11 cellular contexts compared by ENCODE assay signal in the genomic region with DNA sequence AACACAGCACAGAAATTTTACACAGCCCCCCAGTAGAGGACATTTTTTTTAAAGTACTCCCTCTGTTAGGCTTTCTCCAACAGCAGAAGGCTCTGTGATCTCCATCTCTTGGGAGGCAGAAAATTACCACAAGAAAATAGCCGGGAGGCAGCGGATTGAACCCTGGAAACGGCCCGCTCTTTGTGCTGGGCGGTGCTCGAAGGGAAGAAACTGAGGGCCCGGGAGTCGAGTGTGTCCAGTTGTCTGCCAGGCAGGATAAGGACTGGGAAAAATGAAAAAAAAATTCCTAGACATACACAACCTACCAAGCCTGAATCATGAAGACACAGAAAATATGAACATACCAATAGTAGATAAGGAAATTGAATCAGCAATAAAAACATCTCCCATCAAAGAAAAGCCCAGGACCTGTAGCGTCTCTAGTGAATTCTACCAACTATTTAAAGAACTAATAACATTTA. TPM values are rescaled to one million over a fixed set of nuclear protein-coding genes. Genes with fewer than 3 reads are reported as not detected.
A peak's percentile ranks its signal among the peaks of the same experiment; 100 is the strongest.
DNase-seq lines count a peak whose midpoint lies in the region; ATAC-seq and TF ChIP-seq lines count a peak whose summit lies in the region.
"Had no signal": no experiment of that assay in that cellular context is flagged by ENCODE, and none has a peak within 500 bp of the region (broad histone marks: within the 10 kb centered on the region; RNA-seq: fewer than 3 reads in every experiment).

No MANE protein-coding gene starts in this region.

- H3K27me3 ChIP-seq in A673 (replicated peaks; ENCODE audit: insufficient read depth, low read depth, low read length, poor library complexity), result no peaks in the 10 kb centered on the region
- H3K27me3 ChIP-seq in GM23248 (replicated peaks; ENCODE audit: insufficient read depth), result peaks cover 37% of the 10 kb centered on the region

- in situ Hi-C loops in GM23248 (cut with MboI), result no loop called here

- H3K36me3 Mint-ChIP-seq in activated T-cell treated with anti-CD3 and anti-CD28 coated beads, Interleukin-2, amount 50 U/mL, for 4 hours (ENCODE audit: insufficient read depth), result no peaks in the 10 kb centered on the region

- no TSS peak for BruUV-seq in A673 (replicated peaks; lab: Mats Ljungman, UMichigan)

- no peaks in the 10 kb centered on the region for H3K79me2 ChIP-seq in GM23248 (ENCODE audit: insufficient read depth)

- CTCF ChIA-PET in A673 (lab: Charles Lee), result interaction anchor here (0.7 kb wide), 1 partner anchor 413 kb away, joined by 4 read pairs; no protein-coding TSS in a partner anchor

- peaks cover 6% of the 10 kb centered on the region for H3K4me1 ChIP-seq in A673 (ENCODE audit: insufficient read depth, low read length, poor library complexity, severe bottlenecking)
- peaks cover 7% of the 10 kb centered on the region; the same call in 1 of the 2 replicates for H3K4me1 ChIP-seq in GM23248 (ENCODE audit: insufficient read depth)

- DNase-seq in A673 (ENCODE audit: low spot score), result peak; percentile 67
- DNase-seq in GM23248, result no peak
- peak; percentile 32 to 43 for DNase-seq in SHP77 (lab: John Stamatoyannopoulos, UW)
- DNase-seq in foreskin fibroblast, result peak in 1 of 2 donors; percentile 44
- DNase-seq in 8988T, result no peak
- no peak for DNase-seq in occipital lobe (lab: John Stamatoyannopoulos, UW)
- DNase-seq in activated T-cell treated with anti-CD3 and anti-CD28 coated beads, Interleukin-2, amount 50 U/mL, for 4 hours, result no peak
- DNase-seq: activated gamma-delta T cell; immature natural killer cell; NK-92 treated with Interleukin-12 subunit alpha and Interleukin-12 subunit beta, amount 100 ng/mL, for 24 hours had no signal

- H3K4me3 ChIP-seq in A673 (ENCODE audit: low read depth, low read length, poor library complexity, severe bottlenecking) (peak overlapping the region; percentile 54), GM23248 (peak overlapping the region; percentile 73), foreskin fibroblast (ENCODE audit: low read depth in 1 of 2, low read length in 2 of 2) (peak overlapping the region; percentile 33 to 45)

- TF ChIP-seq CTCF in A673 (conservative IDR thresholded peaks at IDR 0.05; ENCODE audit: low read depth, low read length) (no peak), foreskin fibroblast (IDR thresholded peaks at IDR 0.05; ENCODE audit: low read depth, low read length) (no peak)

- no peaks in the 10 kb centered on the region for H4K20me1 ChIP-seq in GM23248 (ENCODE audit: insufficient read depth)

- H3K4me2 ChIP-seq in GM23248 (ENCODE audit: unreplicated experiment), result peak overlapping the region; percentile 92

- H3K4me3 Mint-ChIP-seq in activated T-cell treated with anti-CD3 and anti-CD28 coated beads, Interleukin-2, amount 50 U/mL, for 4 hours, result no peak overlapping the region

- H3K36me3 ChIP-seq in A673 (ENCODE audit: insufficient read depth, low read length, poor library complexity, severe bottlenecking) (no peaks in the 10 kb centered on the region), GM23248 (ENCODE audit: low read depth) (no peaks in the 10 kb centered on the region)

- H3K9me2 ChIP-seq in GM23248 (ENCODE audit: insufficient read depth), result no peaks in the 10 kb centered on the region

- POLR2A ChIA-PET in A673 (lab: Charles Lee; ENCODE audit: low non-redundant PET), result no interaction called here

- H3K9me3 ChIP-seq in A673 (ENCODE audit: low read depth, low read length, poor library complexity, severe bottlenecking), result no peaks in the 10 kb centered on the region
- no peaks in the 10 kb centered on the region for H3K9me3 ChIP-seq in GM23248 (ENCODE audit: low read depth)

- H2AFZ ChIP-seq in GM23248, result peak overlapping the region; percentile 81

- H3F3A ChIP-seq in GM23248 (ENCODE audit: insufficient read depth), result peaks cover 7% of the 10 kb centered on the region; the same call in 1 of the 2 replicates

- peaks cover 33% of the 10 kb centered on the region for H3K9me3 Mint-ChIP-seq in activated T-cell treated with anti-CD3 and anti-CD28 coated beads, Interleukin-2, amount 50 U/mL, for 4 hours

- peaks cover 88% of the 10 kb centered on the region for H3K27me3 Mint-ChIP-seq in activated T-cell treated with anti-CD3 and anti-CD28 coated beads, Interleukin-2, amount 50 U/mL, for 4 hours (ENCODE audit: low read depth)

- intact Hi-C loops in A673 (cut with micrococcal nuclease; ENCODE audit: unreplicated experiment), result no loop called here

- H3K27ac ChIP-seq in A673 (ENCODE audit: low read depth, low read length, poor library complexity, severe bottlenecking), result peak overlapping the region; percentile 10
- H3K27ac ChIP-seq in GM23248, result no peak overlapping the region

- peak overlapping the region; percentile 38; the same call in 1 of the 2 replicates for H3K9ac ChIP-seq in GM23248

- ATAC-seq in activated T-cell treated with anti-CD3 and anti-CD28 coated beads, Interleukin-2, amount 50 U/mL, for 4 hours, result no peak
- no peak for ATAC-seq in GM21367 (IDR thresholded peaks at IDR 0.05; ENCODE audit: unreplicated experiment)

- peaks cover 3% of the 10 kb centered on the region for H3K4me1 Mint-ChIP-seq in activated T-cell treated with anti-CD3 and anti-CD28 coated beads, Interleukin-2, amount 50 U/mL, for 4 hours (ENCODE audit: low read depth)

- 1 to 3% methylated on average over 9 of the region's 9 CpGs for WGBS in GM23248 (ENCODE audit: low coverage in 1 of 2, low lambda C conversion rate in 2 of 2, missing lambda C conversion rate in 2 of 2), 2 experiments

RNA-seq across cellular contexts. Expression of gene POM121L2, which starts 31.5 kb away (rescaled TPM):
- not detected in 2 replicates for total RNA-seq in A673 (2021)
- total RNA-seq in GM23248 (2014; rRNA removed; shearing (Covaris generic)), result not detected in 2 replicates
- not detected in 2 replicates for polyA plus RNA-seq in GM23248 (2016; fragmentation: Nextera tagmentation; extraction: Ambion mirVana)
- not detected for total RNA-seq in occipital lobe
- not detected for total RNA-seq in activated T-cell treated with anti-CD3 and anti-CD28 coated beads, Interleukin-2, amount 50 U/mL, for 4 hours
- polyA plus RNA-seq: immature natural killer cell had no signal

RNA-seq across cellular contexts. Expression of gene PRSS16, which starts 33.1 kb away (rescaled TPM):
- total RNA-seq in A673 (2021) (0.64 and 0.85 TPM in 2 replicates), occipital lobe (not detected)
- 0.86 TPM in 1 of 2 replicates, not detected in the other for total RNA-seq in GM23248 (2014; rRNA removed; shearing (Covaris generic))
- polyA plus RNA-seq in GM23248 (2016; fragmentation: Nextera tagmentation; extraction: Ambion mirVana), result 0.20 TPM in 1 of 2 replicates, not detected in the other
- under 1 TPM; 0.15 to 0.63 (median 0.32) TPM for total RNA-seq in activated T-cell treated with anti-CD3 and anti-CD28 coated beads, Interleukin-2, amount 50 U/mL, for 4 hours

Comparison
In these comparisons a context has a peak if more than half of its experiments do, and no peak if none do; other contexts are left out.
1. DNase-seq: peak in A673 (single experiment) and SHP77 (2 of 2); none in GM23248 (single experiment), 8988T (single experiment), occipital lobe (single experiment) and activated T-cell treated with anti-CD3 and anti-CD28 coated beads, Interleukin-2, amount 50 U/mL, for 4 hours (single experiment).
2. Peak in every context shown above with its lines, with median percentiles within 50 percentile points of each other: H3K4me3 ChIP-seq.